In genomic region chr14:56754966-56755365, GRCh38 we compare ENCODE assay signal across 28 cellular contexts. TPM values are rescaled to one million over a fixed set of nuclear protein-coding genes. Genes with fewer than 3 reads are reported as not detected.
DNase-seq lines count a peak whose midpoint lies in the region; ATAC-seq lines count a peak whose summit lies in the region.
"Had no signal": no experiment of that assay in that cellular context is flagged by ENCODE, and none has a peak within 500 bp of the region (broad histone marks: within the 10 kb centered on the region; RNA-seq: fewer than 3 reads in every experiment).

No MANE protein-coding gene starts in this region.

- POLR2A ChIA-PET in activated CD4-positive, alpha-beta memory T cell treated with anti-CD3 and anti-CD28 coated beads, Interleukin-2, amount 10 ng/mL, durations not matched to agents 7 days and 5 days (lab: Charles Lee), result no interaction called here

- H3K4me1 Mint-ChIP-seq in activated CD4-positive, alpha-beta memory T cell treated with anti-CD3 and anti-CD28 coated beads, Interleukin-2, amount 10 ng/mL, durations not matched to agents 7 days and 5 days, result no peaks in the 10 kb centered on the region

- H3K4me3 Mint-ChIP-seq in activated CD4-positive, alpha-beta memory T cell treated with anti-CD3 and anti-CD28 coated beads, Interleukin-2, amount 10 ng/mL, durations not matched to agents 7 days and 5 days, result no peak overlapping the region
- H3K4me3 Mint-ChIP-seq: activated CD8-positive, alpha-beta memory T cell treated with anti-CD3 and anti-CD28 coated beads, Interleukin-2, amount 10 ng/mL, durations not matched to agents 7 days and 5 days; H9 had no signal

- CTCF ChIA-PET in activated CD4-positive, alpha-beta memory T cell treated with anti-CD3 and anti-CD28 coated beads, Interleukin-2, amount 10 ng/mL, durations not matched to agents 7 days and 5 days (lab: Charles Lee), result no interaction called here

- H3K27me3 Mint-ChIP-seq in activated CD4-positive, alpha-beta memory T cell treated with anti-CD3 and anti-CD28 coated beads, Interleukin-2, amount 10 ng/mL, durations not matched to agents 7 days and 5 days, result peaks cover 1% of the 10 kb centered on the region

- ATAC-seq in GM18502 (IDR thresholded peaks at IDR 0.05; ENCODE audit: poor library complexity, unreplicated experiment), result no peak
- ATAC-seq: activated CD8-positive, alpha-beta memory T cell treated with anti-CD3 and anti-CD28 coated beads, Interleukin-2, amount 10 ng/mL, durations not matched to agents 7 days and 5 days; activated naive CD4-positive, alpha-beta T cell treated with anti-CD3 and anti-CD28 coated beads, Interleukin-2, amount 50 U/mL, for 72 hours; left cardiac atrium; Panc1; stimulated activated naive CD8-positive, alpha-beta T cell treated with anti-CD3 and anti-CD28 coated beads, Interleukin-15, Interleukin-2, amounts not matched to agents 100 U/mL and 50 U/mL, for 24 hours had no signal

- no peak overlapping the region for H3K27ac Mint-ChIP-seq in activated CD4-positive, alpha-beta memory T cell treated with anti-CD3 and anti-CD28 coated beads, Interleukin-2, amount 10 ng/mL, durations not matched to agents 7 days and 5 days
- H3K27ac Mint-ChIP-seq: activated CD8-positive, alpha-beta memory T cell treated with anti-CD3 and anti-CD28 coated beads, Interleukin-2, amount 10 ng/mL, durations not matched to agents 7 days and 5 days; activated naive CD4-positive, alpha-beta T cell treated with anti-CD3 and anti-CD28 coated beads, Interleukin-2, amount 50 U/mL, for 72 hours; H9 had no signal

- DNase-seq in SIG-M5 treated with dmso at 0.1 percent for 504 hours (lab: John Stamatoyannopoulos, UW; ENCODE audit: unreplicated experiment) (peak; percentile 6), SIG-M5 (lab: John Stamatoyannopoulos, UW) (no peak), NCI-H2081 treated with DMSO at 0.1 percent for 48 hours (lab: John Stamatoyannopoulos, UW) (peak; percentile 7), NCI-H748 treated with DMSO at 0.1 percent for 48 hours (lab: John Stamatoyannopoulos, UW) (peak; percentile 98), ureter (ENCODE audit: low spot score) (no peak), inferior parietal cortex (ENCODE audit: extremely low spot score) (no peak)
- no peak for DNase-seq in activated CD4-positive, alpha-beta memory T cell treated with anti-CD3 and anti-CD28 coated beads, Interleukin-2, amount 10 ng/mL, durations not matched to agents 7 days and 5 days
- DNase-seq: activated CD4-positive, alpha-beta T cell treated with anti-CD3 and anti-CD28 coated beads for 48 hours; activated CD8-positive, alpha-beta memory T cell treated with anti-CD3 and anti-CD28 coated beads, Interleukin-2, amount 10 ng/mL, durations not matched to agents 7 days and 5 days; central memory CD4-positive, alpha-beta T cell; dorsolateral prefrontal cortex; H9; head of caudate nucleus; left cardiac atrium; mesendoderm; MG63; NCI-H187 treated with DMSO at 0.1 percent for 48 hours; NK-92 treated with Interleukin-12 subunit alpha and Interleukin-12 subunit beta, amount 100 ng/mL, for 24 hours; occipital lobe; SK-N-SH; stimulated activated CD4-positive, alpha-beta T cell treated with anti-CD3 and anti-CD28 coated beads, Interleukin-4, amount 100 ng/mL, for 1 hour; stimulated activated naive CD8-positive, alpha-beta T cell treated with anti-CD3 and anti-CD28 coated beads, Interleukin-15, Interleukin-2, amounts not matched to agents 100 U/mL and 50 U/mL, for 24 hours; T-helper 2 cell had no signal

- H3K36me3 Mint-ChIP-seq in activated CD4-positive, alpha-beta memory T cell treated with anti-CD3 and anti-CD28 coated beads, Interleukin-2, amount 10 ng/mL, durations not matched to agents 7 days and 5 days (ENCODE audit: low read depth), result no peaks in the 10 kb centered on the region
- H3K36me3 Mint-ChIP-seq: activated CD8-positive, alpha-beta memory T cell treated with anti-CD3 and anti-CD28 coated beads, Interleukin-2, amount 10 ng/mL, durations not matched to agents 7 days and 5 days; activated naive CD4-positive, alpha-beta T cell treated with anti-CD3 and anti-CD28 coated beads, Interleukin-2, amount 50 U/mL, for 72 hours had no signal

- H3K9me3 Mint-ChIP-seq in activated CD4-positive, alpha-beta memory T cell treated with anti-CD3 and anti-CD28 coated beads, Interleukin-2, amount 10 ng/mL, durations not matched to agents 7 days and 5 days, result no peaks in the 10 kb centered on the region
- H3K9me3 Mint-ChIP-seq: activated naive CD4-positive, alpha-beta T cell treated with anti-CD3 and anti-CD28 coated beads, Interleukin-2, amount 50 U/mL, for 72 hours; H9 had no signal

RNA-seq across cellular contexts. Expression of gene OTX2, which starts 55.3 kb away (rescaled TPM):
- not detected for total RNA-seq in ureter
- total RNA-seq in activated CD4-positive, alpha-beta memory T cell treated with anti-CD3 and anti-CD28 coated beads, Interleukin-2, amount 10 ng/mL, durations not matched to agents 7 days and 5 days, result not detected
- total RNA-seq: activated CD8-positive, alpha-beta memory T cell treated with anti-CD3 and anti-CD28 coated beads, Interleukin-2, amount 10 ng/mL, durations not matched to agents 7 days and 5 days; activated naive CD4-positive, alpha-beta T cell treated with anti-CD3 and anti-CD28 coated beads, Interleukin-2, amount 50 U/mL, for 72 hours; left cardiac atrium; occipital lobe; renal cortical epithelial cell; tibial nerve had no signal

Comparison
In these comparisons a context has a peak if more than half of its experiments do, and no peak if none do; other contexts are left out.
1. DNase-seq: peak in SIG-M5 treated with dmso at 0.1 percent for 504 hours (single experiment), NCI-H2081 treated with DMSO at 0.1 percent for 48 hours (single experiment) and NCI-H748 treated with DMSO at 0.1 percent for 48 hours (single experiment); none in SIG-M5 (single experiment), ureter (single experiment), inferior parietal cortex (single experiment) and activated CD4-positive, alpha-beta memory T cell treated with anti-CD3 and anti-CD28 coated beads, Interleukin-2, amount 10 ng/mL, durations not matched to agents 7 days and 5 days (single experiment).